ENCODE assay signal across 11 cellular contexts in the genomic region with DNA sequence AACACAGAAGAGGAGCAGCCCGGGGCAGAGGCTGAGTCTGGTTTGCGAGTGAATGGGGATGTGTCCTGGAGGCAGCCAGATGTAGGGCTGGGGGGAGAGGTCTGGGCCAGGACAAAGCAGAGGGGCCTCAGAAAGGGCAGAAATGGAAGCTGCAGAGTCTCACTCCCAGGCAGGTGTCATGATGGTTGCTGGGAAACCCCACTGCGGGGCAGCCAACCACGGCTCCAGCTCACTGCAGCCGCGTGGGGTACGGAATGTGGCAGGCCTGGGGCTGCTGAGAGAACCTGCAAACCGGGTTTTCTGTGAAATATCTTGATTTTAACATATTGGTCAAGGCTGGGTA. TPM values are rescaled to one million over a fixed set of nuclear protein-coding genes. Genes with fewer than 3 reads are reported as not detected.
DNase-seq lines count a peak whose midpoint lies in the region; TF ChIP-seq lines count a peak whose summit lies in the region.
"Had no signal": no experiment of that assay in that cellular context is flagged by ENCODE, and none has a peak within 500 bp of the region (broad histone marks: within the 10 kb centered on the region; RNA-seq: fewer than 3 reads in every experiment).

No MANE protein-coding gene starts in this region.

- 79 to 89% (median 88%) methylated on average over 8 of the region's 8 CpGs for WGBS in adrenal gland, 4 donors

- H3K9ac ChIP-seq in Karpas-422 (ENCODE audit: low read length) = 0 out of 2 replicates have a peak overlapping the region, but pooled peaks have one; percentile 22
- H3K9ac ChIP-seq: parathyroid adenoma had no signal

- H3K27me3 ChIP-seq in CD4-positive, alpha-beta memory T cell (ENCODE audit: insufficient read depth, low read length) = no peaks in the 10 kb centered on the region
- H3K27me3 ChIP-seq in Karpas-422 (ENCODE audit: low read length) (no peaks in the 10 kb centered on the region), adrenal gland (no peaks in the 10 kb centered on the region)
- H3K27me3 ChIP-seq: hepatocyte had no signal

- in situ Hi-C loops in GM13976 (cut with MboI; ENCODE audit: low sequenced_read_pairs, unreplicated experiment) = no loop called here

- no peaks in the 10 kb centered on the region for H3K27me3 Mint-ChIP-seq in CD4-positive, alpha-beta memory T cell
- H3K27me3 Mint-ChIP-seq in activated CD4-positive, alpha-beta memory T cell treated with anti-CD3 and anti-CD28 coated beads, Interleukin-2, amount 10 ng/mL, durations not matched to agents 7 days and 5 days = peaks cover 52% of the 10 kb centered on the region

- peak overlapping the region in 1 of 7 donors; percentile 57 for H3K27ac Mint-ChIP-seq in CD4-positive, alpha-beta memory T cell
- no peak overlapping the region for H3K27ac Mint-ChIP-seq in activated CD4-positive, alpha-beta memory T cell treated with anti-CD3 and anti-CD28 coated beads, Interleukin-2, amount 10 ng/mL, durations not matched to agents 7 days and 5 days

- intact Hi-C loops in CD4-positive, alpha-beta memory T cell (cut with micrococcal nuclease) = no loop called here
- intact Hi-C loops in adrenal gland (cut with DNase I) = no loop called here

- no peaks in the 10 kb centered on the region for H3K9me3 ChIP-seq in CD4-positive, alpha-beta memory T cell (ENCODE audit: control insufficient read depth in 1 of 2, low read length in 2 of 2)
- H3K9me3 ChIP-seq in Karpas-422 (ENCODE audit: low read length) (no peaks in the 10 kb centered on the region), adrenal gland (replicated peaks in 1 of 3) (no peaks in the 10 kb centered on the region)

- no peak for TF ChIP-seq POLR2A in adrenal gland (IDR thresholded peaks at IDR 0.05)

- H3K79me2 ChIP-seq in Karpas-422 (ENCODE audit: low read length) = no peaks in the 10 kb centered on the region
- H3K79me2 ChIP-seq: hepatocyte, parathyroid adenoma had no signal

- no peak overlapping the region for H3K4me3 ChIP-seq in CD4-positive, alpha-beta memory T cell (ENCODE audit: low read length in 2 of 2)
- H3K4me3 ChIP-seq in Karpas-422 (ENCODE audit: low read length) (no peak overlapping the region), adrenal gland (no peak overlapping the region)
- H3K4me3 ChIP-seq: hepatocyte had no signal

- H4K20me1 ChIP-seq in Karpas-422 (ENCODE audit: insufficient read depth, low read depth, low read length) = no peaks in the 10 kb centered on the region; the same call in 1 of the 2 replicates

- peak overlapping the region; percentile 39 for H3K4me2 ChIP-seq in Karpas-422 (ENCODE audit: low read depth, low read length, poor library complexity, severe bottlenecking)
- H3K4me2 ChIP-seq: hepatocyte had no signal

- TF ChIP-seq CTCF in GM13976 (IDR thresholded peaks at IDR 0.05; ENCODE audit: borderline replicate concordance, control extremely low read depth, extremely low read depth, insufficient read depth, missing control alignments) (no peak), adrenal gland (IDR thresholded peaks at IDR 0.05) (no peak)

- no peaks in the 10 kb centered on the region for H3K9me2 ChIP-seq in Karpas-422 (replicated peaks; ENCODE audit: insufficient read depth, low read length)

- H2AFZ ChIP-seq in Karpas-422 (ENCODE audit: low read length) = no peak overlapping the region
- H2AFZ ChIP-seq: hepatocyte, parathyroid adenoma had no signal

- POLR2A ChIA-PET in CD4-positive, alpha-beta memory T cell (lab: Charles Lee; ENCODE audit: partially characterized antibody) = interaction anchor here (0.8 to 1.6 kb wide), 3 partner anchors 12 to 49 kb away, joined by 3 to 6 read pairs (median 3); no protein-coding TSS in a partner anchor
- POLR2A ChIA-PET in activated CD4-positive, alpha-beta memory T cell treated with anti-CD3 and anti-CD28 coated beads, Interleukin-2, amount 10 ng/mL, durations not matched to agents 7 days and 5 days (lab: Charles Lee) = interaction anchor here (2.3 kb wide), 1 partner anchor 12 kb away, joined by 14 read pairs; no protein-coding TSS in a partner anchor

- DNase-seq in CD4-positive, alpha-beta memory T cell = peak in 1 of 5 donors; percentile 36
- DNase-seq in GM13976 (ENCODE audit: low spot score) (peak; percentile 78), Karpas-422 (no peak), glomerular visceral epithelial cell (ENCODE audit: extremely low spot score) (peak; percentile 4), NCI-H524 (lab: John Stamatoyannopoulos, UW) (no peak), adrenal gland (no peak)
- DNase-seq in stimulated activated CD4-positive, alpha-beta T cell treated with anti-CD3 and anti-CD28 coated beads, Interleukin-4, amount 100 ng/mL, for 4 hours = no peak
- no peak for DNase-seq in activated CD4-positive, alpha-beta memory T cell treated with anti-CD3 and anti-CD28 coated beads, Interleukin-2, amount 10 ng/mL, durations not matched to agents 7 days and 5 days

- CTCF ChIA-PET in CD4-positive, alpha-beta memory T cell (lab: Charles Lee; ENCODE audit: partially characterized antibody) = interaction anchor here (0.7 to 4.1 kb wide), 8 partner anchors 9 to 152 kb away, joined by 3 to 14 read pairs (median 4); no protein-coding TSS in a partner anchor
- CTCF ChIA-PET in activated CD4-positive, alpha-beta memory T cell treated with anti-CD3 and anti-CD28 coated beads, Interleukin-2, amount 10 ng/mL, durations not matched to agents 7 days and 5 days (lab: Charles Lee) = interaction anchor here (0.9 to 2.8 kb wide), 3 partner anchors 8 to 153 kb away, joined by 4 to 10 read pairs (median 8); no protein-coding TSS in a partner anchor

- H3K36me3 ChIP-seq in CD4-positive, alpha-beta memory T cell (ENCODE audit: insufficient read depth, low read length) = no peaks in the 10 kb centered on the region
- H3K36me3 ChIP-seq in Karpas-422 (ENCODE audit: insufficient read depth, low read length) (no peaks in the 10 kb centered on the region), adrenal gland (replicated peaks in 1 of 2) (no peaks in the 10 kb centered on the region)

- no peaks in the 10 kb centered on the region for H3K9me3 Mint-ChIP-seq in CD4-positive, alpha-beta memory T cell
- H3K9me3 Mint-ChIP-seq in activated CD4-positive, alpha-beta memory T cell treated with anti-CD3 and anti-CD28 coated beads, Interleukin-2, amount 10 ng/mL, durations not matched to agents 7 days and 5 days = no peaks in the 10 kb centered on the region

- peaks cover 21 to 63% (median 44%) of the 10 kb centered on the region in 4 donors for H3K4me1 Mint-ChIP-seq in CD4-positive, alpha-beta memory T cell
- H3K4me1 Mint-ChIP-seq in activated CD4-positive, alpha-beta memory T cell treated with anti-CD3 and anti-CD28 coated beads, Interleukin-2, amount 10 ng/mL, durations not matched to agents 7 days and 5 days = peaks cover 35% of the 10 kb centered on the region

- H3K27ac ChIP-seq in CD4-positive, alpha-beta memory T cell (ENCODE audit: low read depth, low read length) = no peak overlapping the region
- H3K27ac ChIP-seq in Karpas-422 (ENCODE audit: low read length) (no peak overlapping the region), adrenal gland (no peak overlapping the region)
- H3K27ac ChIP-seq: hepatocyte, parathyroid adenoma had no signal

- H3K4me3 Mint-ChIP-seq in CD4-positive, alpha-beta memory T cell = peak overlapping the region in 6 of 8 donors; percentile 32 to 75 (median 62)
- H3K4me3 Mint-ChIP-seq in activated CD4-positive, alpha-beta memory T cell treated with anti-CD3 and anti-CD28 coated beads, Interleukin-2, amount 10 ng/mL, durations not matched to agents 7 days and 5 days = no peak overlapping the region
- H3K4me3 Mint-ChIP-seq: CD14-positive monocyte had no signal

- no peaks in the 10 kb centered on the region for H3K36me3 Mint-ChIP-seq in CD4-positive, alpha-beta memory T cell
- H3K36me3 Mint-ChIP-seq in activated CD4-positive, alpha-beta memory T cell treated with anti-CD3 and anti-CD28 coated beads, Interleukin-2, amount 10 ng/mL, durations not matched to agents 7 days and 5 days (ENCODE audit: low read depth) = no peaks in the 10 kb centered on the region
- H3K36me3 Mint-ChIP-seq: CD14-positive monocyte had no signal

- peaks cover 57% of the 10 kb centered on the region for H3K4me1 ChIP-seq in CD4-positive, alpha-beta memory T cell (ENCODE audit: insufficient read depth, low read length)
- H3K4me1 ChIP-seq in Karpas-422 (ENCODE audit: low read length) (peaks cover 40% of the 10 kb centered on the region), adrenal gland (replicated peaks in 1 of 2) (peaks cover 0 to 9% of the 10 kb centered on the region in 2 donors)

RNA-seq across cellular contexts. Expression of a gene that starts 57.8 kb away (rescaled TPM):
- 100 to 1,000 TPM in 1 of 2 experiments, 10 to 100 TPM in 1; 98.4 to 104 TPM for total RNA-seq in CD4-positive, alpha-beta memory T cell
- polyA plus RNA-seq in CD4-positive, alpha-beta memory T cell = 10 to 100 TPM; 28.3 to 30.6 TPM
- 43.9 and 44.6 TPM in 2 replicates for total RNA-seq in Karpas-422 (2014; rRNA removed; shearing (Covaris generic); ENCODE audit: low replicate concordance)
- total RNA-seq in adrenal gland = 10 to 100 TPM; 30.0 to 52.1 (median 39.9) TPM
- 100 to 1,000 TPM in 2 of 3 donors, 10 to 100 TPM in 1; 45.3 to 141 (median 111) TPM for polyA plus RNA-seq in adrenal gland
- 10 to 100 TPM; 50.4 to 52.2 TPM for total RNA-seq in activated CD4-positive, alpha-beta memory T cell treated with anti-CD3 and anti-CD28 coated beads, Interleukin-2, amount 10 ng/mL, durations not matched to agents 7 days and 5 days

RNA-seq across cellular contexts. Expression of a gene that starts 57.8 kb away (rescaled TPM):
- 10 to 100 TPM; 51.9 to 55.8 TPM for total RNA-seq in CD4-positive, alpha-beta memory T cell
- polyA plus RNA-seq in CD4-positive, alpha-beta memory T cell = 10 to 100 TPM; 22.4 to 25.2 TPM
- total RNA-seq in Karpas-422 (2014; rRNA removed; shearing (Covaris generic); ENCODE audit: low replicate concordance) = 13.3 and 28.0 TPM in 2 replicates
- 10 to 100 TPM in 7 of 8 donors, 1 to 10 TPM in 1; 9.4 to 17.8 (median 13.8) TPM for total RNA-seq in adrenal gland
- 10 to 100 TPM in 1 of 3 donors, 1 to 10 TPM in 2; 5.7 to 14.6 (median 8.4) TPM for polyA plus RNA-seq in adrenal gland
- 10 to 100 TPM; 30.4 to 31.2 TPM for total RNA-seq in activated CD4-positive, alpha-beta memory T cell treated with anti-CD3 and anti-CD28 coated beads, Interleukin-2, amount 10 ng/mL, durations not matched to agents 7 days and 5 days

Comparison
In these comparisons a context has a peak if more than half of its experiments do, and no peak if none do; other contexts are left out.
1. DNase-seq: peak in GM13976 (single experiment) and glomerular visceral epithelial cell (single experiment); none in Karpas-422 (single experiment), NCI-H524 (0 of 2), stimulated activated CD4-positive, alpha-beta T cell treated with anti-CD3 and anti-CD28 coated beads, Interleukin-4, amount 100 ng/mL, for 4 hours (0 of 2), adrenal gland (0 of 7) and activated CD4-positive, alpha-beta memory T cell treated with anti-CD3 and anti-CD28 coated beads, Interleukin-2, amount 10 ng/mL, durations not matched to agents 7 days and 5 days (single experiment).